8 cellular contexts compared by ENCODE assay signal in genomic region chr1:41003127-41003639, GRCh38. TPM values are rescaled to one million over a fixed set of nuclear protein-coding genes. Genes with fewer than 3 reads are reported as not detected.
DNase-seq lines count a peak whose midpoint lies in the region; ATAC-seq and TF ChIP-seq lines count a peak whose summit lies in the region.

No MANE protein-coding gene starts in this region.

- peak overlapping the region; percentile 34 for H3K27ac Mint-ChIP-seq in CD4-positive, alpha-beta T cell
- H3K27ac Mint-ChIP-seq in HFFc6 = peak overlapping the region; percentile 83

- no peak overlapping the region for H3K9ac ChIP-seq in neuronal stem cell (ENCODE audit: low read depth, low read length, poor library complexity)

- H3K27ac ChIP-seq in CD4-positive, alpha-beta T cell (ENCODE audit: low read depth, low read length) = no peak overlapping the region
- H3K27ac ChIP-seq in angular gyrus (ENCODE audit: low read depth, low read length) (peak overlapping the region; percentile 70), neuronal stem cell (replicated peaks; ENCODE audit: low read length) (no peak overlapping the region), tibial nerve (peak overlapping the region in 2 of 4 donors; percentile 60 to 66)

- H3K23ac ChIP-seq in neuronal stem cell (ENCODE audit: low read depth, low read length, poor library complexity) = peak overlapping the region; percentile 62

- TF ChIP-seq EP300 in tibial nerve (IDR thresholded peaks at IDR 0.05) = no peak

- no peak overlapping the region for H3K4me2 ChIP-seq in neuronal stem cell (ENCODE audit: insufficient read depth, low read length, poor library complexity, severe bottlenecking)

- H2BK15ac ChIP-seq in neuronal stem cell (ENCODE audit: low read length) = no peak overlapping the region

- POLR2A ChIA-PET in CD4-positive, alpha-beta T cell (lab: Charles Lee) = interaction anchor here (0.8 to 3.3 kb wide), 6 partner anchors 8 to 312 kb away, joined by 3 to 48 read pairs (median 5); partner anchors contain the start of genes CITED4, CTPS1, NFYC and SCMH1

- no peaks in the 10 kb centered on the region for H3K27me3 ChIP-seq in CD4-positive, alpha-beta T cell (ENCODE audit: control insufficient read depth, insufficient read depth, low read length)
- H3K27me3 ChIP-seq in neuronal stem cell (ENCODE audit: control insufficient read depth in 3 of 3, insufficient read depth in 3 of 3, low read depth in 1 of 3, low read length in 3 of 3) (no peaks in the 10 kb centered on the region), tibial nerve (no peaks in the 10 kb centered on the region)

- no peak for TF ChIP-seq CTCF in CD4-positive, alpha-beta T cell (IDR thresholded peaks at IDR 0.05)
- TF ChIP-seq CTCF in HFFc6 (IDR thresholded peaks at IDR 0.05) (no peak), tibial nerve (IDR thresholded peaks at IDR 0.05) (no peak), mucosa of descending colon (IDR thresholded peaks at IDR 0.05) (no peak)

- H3K79me1 ChIP-seq in neuronal stem cell (ENCODE audit: low read depth, low read length) = no peaks in the 10 kb centered on the region

- H3K4me3 ChIP-seq in neuronal stem cell (ENCODE audit: low read length in 2 of 2) = no peak overlapping the region
- H3K4me3 ChIP-seq in tibial nerve = no peak overlapping the region
- no peak overlapping the region for H3K4me3 ChIP-seq in mucosa of descending colon

- CTCF ChIA-PET in CD4-positive, alpha-beta T cell (lab: Charles Lee) = interaction anchor here (0.6 to 1.4 kb wide), 3 partner anchors 20 to 51 kb away, joined by 3 to 4 read pairs (median 3); partner anchors contain the start of gene CTPS1

- DNase-seq in CD4-positive, alpha-beta T cell = no peak
- no peak for DNase-seq in HFFc6
- DNase-seq in neuronal stem cell (ENCODE audit: low spot score) = no peak
- DNase-seq in tibial nerve (ENCODE audit: low spot score in 2 of 2) = no peak
- DNase-seq in mucosa of descending colon = no peak
- no peak for DNase-seq in OCI-M1 (lab: John Stamatoyannopoulos, UW)
- no peak for DNase-seq in stimulated activated CD4-positive, alpha-beta T cell treated with anti-CD3 and anti-CD28 coated beads, Interleukin-2, amount 100 ng/mL, for 48 hours

- no peaks in the 10 kb centered on the region for H3K9me3 Mint-ChIP-seq in CD4-positive, alpha-beta T cell
- no peaks in the 10 kb centered on the region for H3K9me3 Mint-ChIP-seq in HFFc6

- no peak overlapping the region for H3K18ac ChIP-seq in neuronal stem cell (ENCODE audit: low read length)

- H2BK5ac ChIP-seq in neuronal stem cell (ENCODE audit: low read length) = no peak overlapping the region

- WGBS in neuronal stem cell (ENCODE audit: extremely low coverage in 2 of 2, insufficient read length in 2 of 2, insufficient replicate concordance in 1 of 2), 2 donors = no CpG with 5 or more reads among the region's 9 CpGs
- 74 to 81% methylated on average over 9 of the region's 9 CpGs for whole genome bisulfite sequencing in tibial nerve, 2 donors

- H3K4me1 ChIP-seq in neuronal stem cell (ENCODE audit: control insufficient read depth in 2 of 2, insufficient read depth in 1 of 2, low read depth in 1 of 2, low read length in 2 of 2) (no peaks in the 10 kb centered on the region), tibial nerve (peaks cover 0 to 27% (median 15%) of the 10 kb centered on the region in 4 donors), mucosa of descending colon (ENCODE audit: low read depth) (peaks cover 6% of the 10 kb centered on the region)

- H3K4me3 Mint-ChIP-seq in CD4-positive, alpha-beta T cell = no peak overlapping the region
- no peak overlapping the region for H3K4me3 Mint-ChIP-seq in HFFc6

- intact Hi-C loops in CD4-positive, alpha-beta T cell (cut with DNase I, micrococcal nuclease) = loop anchor here (1.0 to 10.0 kb wide), 3 partner anchors 24 to 391 kb away; partner anchors contain the start of genes CTPS1 (in 1 of the 2) and SCMH1 (in 1 of the 2)
- intact Hi-C loops in mucosa of descending colon (cut with DNase I, micrococcal nuclease) = no loop called here

- H3K36me3 Mint-ChIP-seq in CD4-positive, alpha-beta T cell (ENCODE audit: low read depth) = peaks cover 88% of the 10 kb centered on the region
- peaks cover 73% of the 10 kb centered on the region for H3K36me3 Mint-ChIP-seq in HFFc6 (ENCODE audit: low read depth)

- H2BK12ac ChIP-seq in neuronal stem cell (ENCODE audit: low read length) = no peak overlapping the region

- no peaks in the 10 kb centered on the region for H3K9me3 ChIP-seq in CD4-positive, alpha-beta T cell (ENCODE audit: control insufficient read depth, low read length)
- no peaks in the 10 kb centered on the region for H3K9me3 ChIP-seq in neuronal stem cell (replicated peaks in 1 of 2; ENCODE audit: control insufficient read depth in 2 of 2, insufficient read depth in 1 of 2, low read depth in 1 of 2, low read length in 2 of 2)
- H3K9me3 ChIP-seq in tibial nerve = no peaks in the 10 kb centered on the region
- no peaks in the 10 kb centered on the region for H3K9me3 ChIP-seq in mucosa of descending colon

- H2AK5ac ChIP-seq in neuronal stem cell (ENCODE audit: low read depth, low read length) = no peak overlapping the region

- H2BK120ac ChIP-seq in neuronal stem cell (ENCODE audit: low read depth, low read length) = no peak overlapping the region

- H4K91ac ChIP-seq in neuronal stem cell (ENCODE audit: low read depth, low read length, poor library complexity) = no peak overlapping the region

- no peak overlapping the region for H3K4ac ChIP-seq in neuronal stem cell (ENCODE audit: low read length)

- ATAC-seq in CD4-positive, alpha-beta T cell (ENCODE audit: poor library complexity) = no peak
- no peak for ATAC-seq in mucosa of descending colon

- TF ChIP-seq POLR2A in tibial nerve (IDR thresholded peaks at IDR 0.05) = no peak

- H4K8ac ChIP-seq in neuronal stem cell (ENCODE audit: low read depth, low read length) = no peak overlapping the region

- H3K27me3 Mint-ChIP-seq in CD4-positive, alpha-beta T cell = no peaks in the 10 kb centered on the region
- H3K27me3 Mint-ChIP-seq in HFFc6 (ENCODE audit: insufficient read depth) = peaks cover 4% of the 10 kb centered on the region

- peaks cover 67 to 99% of the 10 kb centered on the region in 2 donors for H3K36me3 ChIP-seq in neuronal stem cell (replicated peaks in 1 of 2; ENCODE audit: control insufficient read depth in 2 of 2, insufficient read depth in 2 of 2, low read length in 2 of 2)
- peaks cover 0 to 85% (median 0%) of the 10 kb centered on the region in 3 donors for H3K36me3 ChIP-seq in tibial nerve
- no peaks in the 10 kb centered on the region for H3K36me3 ChIP-seq in mucosa of descending colon (ENCODE audit: low read depth)

- no peak overlapping the region for H3K14ac ChIP-seq in neuronal stem cell (ENCODE audit: low read length)

- H2AFZ ChIP-seq in neuronal stem cell (ENCODE audit: low read length) = no peak overlapping the region

- peaks cover 29% of the 10 kb centered on the region for H3K4me1 Mint-ChIP-seq in CD4-positive, alpha-beta T cell (ENCODE audit: low read depth)
- H3K4me1 Mint-ChIP-seq in HFFc6 (ENCODE audit: low read depth) = peaks cover 83% of the 10 kb centered on the region

RNA-seq across cellular contexts. Expression of gene SLFNL1, which starts 18.3 kb away (rescaled TPM):
- under 1 TPM; 0.08 to 0.17 TPM for total RNA-seq in CD4-positive, alpha-beta T cell
- total RNA-seq in HFFc6 (2021; fragmentation: NEBNext Ultra II Directional; extraction: Animal tissue kit (Norgen Biotek cat#: 25700)) = under 1 TPM in 4 of 6 experiments, not detected in 2; 0.07 to 0.17 (median 0.11) TPM
- polyA plus RNA-seq in neuronal stem cell (2013, experiment 1 of 2) = 0.07 TPM
- 0.01 TPM for polyA plus RNA-seq in neuronal stem cell (2013, experiment 2 of 2)
- total RNA-seq in tibial nerve (1 to 10 TPM in 2 of 4 donors, under 1 TPM in 2; 0.20 to 2.4 (median 0.63) TPM), mucosa of descending colon (under 1 TPM; 0.29 to 0.82 (median 0.41) TPM)

RNA-seq across cellular contexts. Expression of gene CTPS1, which starts 23.7 kb away (rescaled TPM):
- 10 to 100 TPM; 37.1 to 37.4 TPM for total RNA-seq in CD4-positive, alpha-beta T cell
- total RNA-seq in HFFc6 (2021; fragmentation: NEBNext Ultra II Directional; extraction: Animal tissue kit (Norgen Biotek cat#: 25700)) = 100 to 1,000 TPM in 1 of 6 experiments, 10 to 100 TPM in 5; 89.3 to 125 (median 91.6) TPM
- polyA plus RNA-seq in neuronal stem cell (2013, experiment 1 of 2) = 53.2 TPM
- 53.4 TPM for polyA plus RNA-seq in neuronal stem cell (2013, experiment 2 of 2)
- 10 to 100 TPM; 29.8 to 46.3 (median 35.8) TPM for total RNA-seq in tibial nerve
- total RNA-seq in mucosa of descending colon = 10 to 100 TPM in 2 of 3 donors, 1 to 10 TPM in 1; 6.5 to 49.1 (median 15.7) TPM

Comparison
In these comparisons a context has a peak if more than half of its experiments do, and no peak if none do; other contexts are left out.
1. intact Hi-C loops: an anchor here in CD4-positive, alpha-beta T cell (1.0 to 10.0 kb wide); none called in mucosa of descending colon.